8 cellular contexts compared by ENCODE assay signal in the genomic region with DNA sequence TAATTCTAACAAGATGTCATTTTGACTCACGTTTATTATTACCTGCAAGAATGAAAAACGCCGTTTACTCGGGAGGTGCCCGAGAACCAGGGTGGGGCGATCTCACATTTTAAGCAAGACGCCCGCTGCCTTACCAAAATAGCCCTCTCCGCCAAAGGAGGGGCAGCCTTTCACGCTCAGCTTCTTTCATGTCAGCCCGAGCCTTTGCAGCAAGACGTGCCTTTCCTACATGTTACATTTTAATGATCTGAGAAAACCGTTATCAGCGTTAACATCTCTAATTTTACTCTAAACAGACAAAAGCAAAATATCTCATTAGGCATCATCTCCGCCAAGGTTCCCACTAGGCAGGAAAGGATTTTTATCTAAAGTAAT. TPM values are rescaled to one million over a fixed set of nuclear protein-coding genes. Genes with fewer than 3 reads are reported as not detected.
DNase-seq lines count a peak whose midpoint lies in the region; ATAC-seq and TF ChIP-seq lines count a peak whose summit lies in the region.

No MANE protein-coding gene starts in this region.

- no peaks in the 10 kb centered on the region for H3K79me2 ChIP-seq in SK-N-SH (ENCODE audit: insufficient read depth)

- peaks cover 0 to 32% of the 10 kb centered on the region in 2 experiments; a peak in 2 of 4 replicates for H3K4me1 ChIP-seq in SK-N-SH (ENCODE audit: control insufficient read depth in 1 of 2, insufficient read depth in 2 of 2, low read depth in 1 of 2, low read length in 1 of 2)
- H3K4me1 ChIP-seq in iPS-15b (ENCODE audit: control insufficient read depth, insufficient read depth, low read length), result peaks cover 11% of the 10 kb centered on the region

- H3K9me3 Mint-ChIP-seq in activated T-helper 17 cell treated with anti-CD3 and anti-CD28 coated beads, Interleukin-2, amount 50 U/mL, for 72 hours, result no peaks in the 10 kb centered on the region

- peaks cover 5% of the 10 kb centered on the region for H3F3A ChIP-seq in SK-N-SH (replicated peaks; ENCODE audit: insufficient read depth)

- no peak overlapping the region for H3K9ac ChIP-seq in SK-N-SH
- H3K9ac ChIP-seq in iPS-15b (ENCODE audit: low read depth, low read length), result no peak overlapping the region

- H3K4me3 ChIP-seq in SK-N-SH (ENCODE audit: low read depth in 2 of 2, low read length in 1 of 2) (peak overlapping the region; percentile 59 to 63), iPS-15b (ENCODE audit: low read depth, low read length) (peak overlapping the region; percentile 75)

- H3K36me3 ChIP-seq in SK-N-SH (replicated peaks in 1 of 2; ENCODE audit: control insufficient read depth in 1 of 2, insufficient read depth in 2 of 2, low read length in 1 of 2) (no peaks in the 10 kb centered on the region), iPS-15b (ENCODE audit: control insufficient read depth, insufficient read depth, low read length) (no peaks in the 10 kb centered on the region)

- CTCF ChIA-PET in SK-N-SH (lab: Yijun Ruan, JAX), result interaction anchor here (0.9 to 2.5 kb wide), 7 partner anchors 9 to 354 kb away, joined by 3 to 11 read pairs (median 4); no protein-coding TSS in a partner anchor

- ATAC-seq in SK-N-SH treated with all-trans-retinoic acid at 6 μM for 48 hours (no peak), HG02970 (IDR thresholded peaks at IDR 0.05; ENCODE audit: low FRiP score, unreplicated experiment) (no peak), GM18867 (IDR thresholded peaks at IDR 0.05; ENCODE audit: unreplicated experiment) (no peak), GM21786 (IDR thresholded peaks at IDR 0.05; ENCODE audit: unreplicated experiment) (no peak)
- no peak for ATAC-seq in activated T-helper 17 cell treated with anti-CD3 and anti-CD28 coated beads, Interleukin-2, amount 50 U/mL, for 72 hours (replicated peaks)

- H4K20me1 ChIP-seq in SK-N-SH (ENCODE audit: insufficient read depth), result no peaks in the 10 kb centered on the region

- no peak for TF ChIP-seq RAD21 in SK-N-SH (IDR thresholded peaks at IDR 0.05; ENCODE audit: low read length)

- H3K4me3 Mint-ChIP-seq in activated T-helper 17 cell treated with anti-CD3 and anti-CD28 coated beads, Interleukin-2, amount 50 U/mL, for 72 hours, result peak overlapping the region; percentile 89

- no peaks in the 10 kb centered on the region for H3K9me2 ChIP-seq in SK-N-SH

- H3K27me3 ChIP-seq in SK-N-SH (ENCODE audit: insufficient read depth) (peaks cover 28% of the 10 kb centered on the region), iPS-15b (ENCODE audit: control insufficient read depth, insufficient read depth, low read length) (peaks cover 38% of the 10 kb centered on the region)

- peaks cover 3% of the 10 kb centered on the region for H3K27me3 Mint-ChIP-seq in activated T-helper 17 cell treated with anti-CD3 and anti-CD28 coated beads, Interleukin-2, amount 50 U/mL, for 72 hours

- H3K4me1 Mint-ChIP-seq in activated T-helper 17 cell treated with anti-CD3 and anti-CD28 coated beads, Interleukin-2, amount 50 U/mL, for 72 hours, result peaks cover 23% of the 10 kb centered on the region

- peak overlapping the region; percentile 94 for H3K4me2 ChIP-seq in SK-N-SH

- WGBS in SK-N-SH (ENCODE audit: low lambda C conversion rate), result 65% methylated on average over 15 of the region's 15 CpGs

- peak overlapping the region; percentile 84 for H3K27ac Mint-ChIP-seq in activated T-helper 17 cell treated with anti-CD3 and anti-CD28 coated beads, Interleukin-2, amount 50 U/mL, for 72 hours

- H3K36me3 Mint-ChIP-seq in activated T-helper 17 cell treated with anti-CD3 and anti-CD28 coated beads, Interleukin-2, amount 50 U/mL, for 72 hours (ENCODE audit: low read depth), result peaks cover 41% of the 10 kb centered on the region

- POLR2A ChIA-PET in SK-N-SH (lab: Yijun Ruan, JAX), result no interaction called here

- H3K27ac ChIP-seq in SK-N-SH (ENCODE audit: low read depth in 2 of 2, low read length in 1 of 2), result peak overlapping the region in 1 of 2 experiments; percentile 36; a peak in 1 of 4 replicates

- TF ChIP-seq EP300 in SK-N-SH (IDR thresholded peaks at IDR 0.05; ENCODE audit: borderline replicate concordance in 1 of 2, low read depth in 1 of 2, low read length in 1 of 2), result no peak

- peak overlapping the region; percentile 83; the same call in 1 of the 2 replicates for H2AFZ ChIP-seq in SK-N-SH (ENCODE audit: low read depth)

- no peak for TF ChIP-seq CTCF in SK-N-SH (IDR thresholded peaks at IDR 0.05)

- DNase-seq in SK-N-SH, result peak; percentile 21
- DNase-seq in stimulated activated naive CD4-positive, alpha-beta T cell treated with Interleukin-2 at 50 U/mL for 16 hours (lab: John Stamatoyannopoulos, UW), result peak; percentile 22

- H3K9me3 ChIP-seq in SK-N-SH (no peaks in the 10 kb centered on the region), iPS-15b (ENCODE audit: control insufficient read depth, insufficient read depth, low read length) (no peaks in the 10 kb centered on the region)

TF ChIP-seq in SK-N-SH, 30 proteins besides CTCF, POLR2A, EP300 and RAD21:
- TF ChIP-seq TCF12 (IDR thresholded peaks at IDR 0.05) (no peak), TEAD4 (IDR thresholded peaks at IDR 0.05; ENCODE audit: borderline replicate concordance, insufficient read depth) (no peak), GATA2 (CRISPR knock-in tag; IDR thresholded peaks at IDR 0.05) (no peak), CHD2 (IDR thresholded peaks at IDR 0.05; ENCODE audit: low read length, partially characterized antibody) (no peak), POLR2AphosphoS5 (IDR thresholded peaks at IDR 0.05; ENCODE audit: low read depth, low read length) (no peak), JUND (IDR thresholded peaks at IDR 0.05) (no peak), NRF1 (IDR thresholded peaks at IDR 0.05; ENCODE audit: low read depth, low read length) (no peak), RXRA (IDR thresholded peaks at IDR 0.05; ENCODE audit: borderline replicate concordance, low read depth) (no peak), MEF2A (IDR thresholded peaks at IDR 0.05; ENCODE audit: borderline replicate concordance, low read depth) (no peak), MXI1 (IDR thresholded peaks at IDR 0.05; ENCODE audit: low read depth, low read length) (no peak; the same call in 1 of the 2 replicates)
- TF ChIP-seq, protein P1, sequence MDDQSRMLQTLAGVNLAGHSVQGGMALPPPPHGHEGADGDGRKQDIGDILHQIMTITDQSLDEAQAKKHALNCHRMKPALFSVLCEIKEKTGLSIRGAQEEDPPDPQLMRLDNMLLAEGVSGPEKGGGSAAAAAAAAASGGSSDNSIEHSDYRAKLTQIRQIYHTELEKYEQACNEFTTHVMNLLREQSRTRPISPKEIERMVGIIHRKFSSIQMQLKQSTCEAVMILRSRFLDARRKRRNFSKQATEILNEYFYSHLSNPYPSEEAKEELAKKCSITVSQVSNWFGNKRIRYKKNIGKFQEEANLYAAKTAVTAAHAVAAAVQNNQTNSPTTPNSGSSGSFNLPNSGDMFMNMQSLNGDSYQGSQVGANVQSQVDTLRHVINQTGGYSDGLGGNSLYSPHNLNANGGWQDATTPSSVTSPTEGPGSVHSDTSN (IDR thresholded peaks at IDR 0.05), result no peak
- TF ChIP-seq, protein P2, sequence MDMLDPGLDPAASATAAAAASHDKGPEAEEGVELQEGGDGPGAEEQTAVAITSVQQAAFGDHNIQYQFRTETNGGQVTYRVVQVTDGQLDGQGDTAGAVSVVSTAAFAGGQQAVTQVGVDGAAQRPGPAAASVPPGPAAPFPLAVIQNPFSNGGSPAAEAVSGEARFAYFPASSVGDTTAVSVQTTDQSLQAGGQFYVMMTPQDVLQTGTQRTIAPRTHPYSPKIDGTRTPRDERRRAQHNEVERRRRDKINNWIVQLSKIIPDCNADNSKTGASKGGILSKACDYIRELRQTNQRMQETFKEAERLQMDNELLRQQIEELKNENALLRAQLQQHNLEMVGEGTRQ (IDR thresholded peaks at IDR 0.05; ENCODE audit: borderline replicate concordance, low read depth, low read length), result no peak

TF ChIP-seq in SK-N-SH treated with all-trans-retinoic acid at 6 μM for 48 hours, 23 proteins besides CTCF, POLR2A, EP300 and RAD21 (continues in another document):
- TF ChIP-seq ZFP30 (CRISPR knock-in tag; IDR thresholded peaks at IDR 0.05) (no peak), PPARA (CRISPR knock-in tag; IDR thresholded peaks at IDR 0.05; ENCODE audit: borderline replicate concordance) (no peak)
- TF ChIP-seq, protein P3, sequence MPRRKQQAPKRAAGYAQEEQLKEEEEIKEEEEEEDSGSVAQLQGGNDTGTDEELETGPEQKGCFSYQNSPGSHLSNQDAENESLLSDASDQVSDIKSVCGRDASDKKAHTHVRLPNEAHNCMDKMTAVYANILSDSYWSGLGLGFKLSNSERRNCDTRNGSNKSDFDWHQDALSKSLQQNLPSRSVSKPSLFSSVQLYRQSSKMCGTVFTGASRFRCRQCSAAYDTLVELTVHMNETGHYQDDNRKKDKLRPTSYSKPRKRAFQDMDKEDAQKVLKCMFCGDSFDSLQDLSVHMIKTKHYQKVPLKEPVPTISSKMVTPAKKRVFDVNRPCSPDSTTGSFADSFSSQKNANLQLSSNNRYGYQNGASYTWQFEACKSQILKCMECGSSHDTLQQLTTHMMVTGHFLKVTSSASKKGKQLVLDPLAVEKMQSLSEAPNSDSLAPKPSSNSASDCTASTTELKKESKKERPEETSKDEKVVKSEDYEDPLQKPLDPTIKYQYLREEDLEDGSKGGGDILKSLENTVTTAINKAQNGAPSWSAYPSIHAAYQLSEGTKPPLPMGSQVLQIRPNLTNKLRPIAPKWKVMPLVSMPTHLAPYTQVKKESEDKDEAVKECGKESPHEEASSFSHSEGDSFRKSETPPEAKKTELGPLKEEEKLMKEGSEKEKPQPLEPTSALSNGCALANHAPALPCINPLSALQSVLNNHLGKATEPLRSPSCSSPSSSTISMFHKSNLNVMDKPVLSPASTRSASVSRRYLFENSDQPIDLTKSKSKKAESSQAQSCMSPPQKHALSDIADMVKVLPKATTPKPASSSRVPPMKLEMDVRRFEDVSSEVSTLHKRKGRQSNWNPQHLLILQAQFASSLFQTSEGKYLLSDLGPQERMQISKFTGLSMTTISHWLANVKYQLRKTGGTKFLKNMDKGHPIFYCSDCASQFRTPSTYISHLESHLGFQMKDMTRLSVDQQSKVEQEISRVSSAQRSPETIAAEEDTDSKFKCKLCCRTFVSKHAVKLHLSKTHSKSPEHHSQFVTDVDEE (CRISPR knock-in tag; IDR thresholded peaks at IDR 0.05), result no peak

RNA-seq across cellular contexts. Expression of a gene that starts 2.0 kb away (rescaled TPM):
- 0.46 and 0.50 TPM in 2 replicates for polyA plus RNA-seq in SK-N-SH (2012; rRNA removed)
- 0.72 and 0.75 TPM in 2 replicates for polyA plus RNA-seq in SK-N-SH (2012; cell fraction: cytosol; rRNA removed)
- 0.64 and 0.72 TPM in 2 replicates for polyA plus RNA-seq in SK-N-SH (2012; cell fraction: nucleus; rRNA removed)
- total RNA-seq in activated T-helper 17 cell treated with anti-CD3 and anti-CD28 coated beads, Interleukin-2, amount 50 U/mL, for 72 hours, result 10 to 100 TPM in 1 of 2 donors, 1 to 10 TPM in 1; 3.0 to 22.9 TPM
